35 cellular contexts compared by ENCODE assay signal in the genomic region with DNA sequence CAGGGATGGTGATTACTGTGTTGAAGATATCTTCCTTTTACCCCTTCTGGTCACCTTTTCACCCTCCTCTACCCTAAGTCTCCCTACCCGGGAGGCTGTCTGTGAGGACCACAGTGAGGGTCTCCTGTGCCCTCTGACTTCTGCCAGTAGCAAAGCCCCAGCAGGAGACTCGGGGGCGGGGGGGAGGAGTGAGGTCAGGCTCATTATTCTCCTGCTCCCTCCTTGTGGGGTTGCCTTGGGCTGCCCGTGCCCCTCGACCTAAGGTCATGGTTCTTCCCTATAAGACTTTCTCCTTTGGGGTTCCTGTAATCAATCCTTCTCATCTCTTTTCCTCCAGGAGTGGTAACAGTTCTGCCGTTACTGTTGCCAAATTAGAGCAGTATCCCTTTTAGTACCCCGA.
"Had no signal": no experiment of that assay in that cellular context is flagged by ENCODE, and none has a peak within 500 bp of the region (broad histone marks: within the 10 kb centered on the region; RNA-seq: fewer than 3 reads in every experiment).

No MANE protein-coding gene starts in this region.

- H3K4me3 Mint-ChIP-seq: activated B cell treated with CpG ODN at 0.5 μM for 24 hours; activated CD4-positive, alpha-beta memory T cell treated with anti-CD3 and anti-CD28 coated beads for 36 hours; activated CD4-positive, alpha-beta T cell treated with anti-CD3 and anti-CD28 coated beads, Interleukin-2, amount 10 ng/mL, durations not matched to agents 24 days and 14 days; activated CD8-positive, alpha-beta T cell treated with anti-CD3 and anti-CD28 coated beads for 36 hours; activated naive CD4-positive, alpha-beta T cell treated with anti-CD3 and anti-CD28 coated beads for 36 hours; activated naive CD8-positive, alpha-beta T cell treated with anti-CD3 and anti-CD28 coated beads for 36 hours; activated T-cell treated with anti-CD3 and anti-CD28 coated beads, Interleukin-2, amount 50 U/mL, for 4 hours; activated T-cell treated with anti-CD3 and anti-CD28 coated beads, Interleukin-2, amount 50 U/mL, for 72 hours; activated T-helper 1 cell treated with anti-CD3 and anti-CD28 coated beads, Interleukin-12 subunit alpha, Interleukin-12 subunit beta, Interleukin-2, Interleukin-4 antibody, amounts not matched to agents 30 ng/mL and 10 ng/mL and 1 ng/mL, durations not matched to agents 14 hours and 24 hours and 36 hours; activated T-helper 17 cell treated with anti-CD3 and anti-CD28 coated beads, Interleukin-2, amount 50 U/mL, for 72 hours; brain; T-helper 1 cell treated with Interleukin-12 subunit alpha and Interleukin-12 subunit beta and Interleukin-4 antibody, amounts not matched to agents 30 μg/mL and 1 μg/mL, for 36 hours; T-helper 2 cell treated with Interferon-gamma antibody and Interleukin-4, amounts not matched to agents 5 μg/mL and 100 μg/mL, for 36 hours had no signal

- H3K27ac ChIP-seq: adrenal gland, ascending aorta, VCaP had no signal

- H3K9me3 Mint-ChIP-seq: activated B cell treated with CpG ODN at 0.5 μM for 24 hours; activated CD4-positive, alpha-beta memory T cell treated with anti-CD3 and anti-CD28 coated beads for 36 hours; activated CD4-positive, alpha-beta T cell treated with anti-CD3 and anti-CD28 coated beads, Interleukin-2, amount 10 ng/mL, durations not matched to agents 24 days and 14 days; activated CD8-positive, alpha-beta T cell treated with anti-CD3 and anti-CD28 coated beads for 36 hours; activated naive CD4-positive, alpha-beta T cell treated with anti-CD3 and anti-CD28 coated beads for 36 hours; activated naive CD4-positive, alpha-beta T cell treated with anti-CD3 and anti-CD28 coated beads, Interleukin-2, amount 50 U/mL, for 72 hours; activated naive CD8-positive, alpha-beta T cell treated with anti-CD3 and anti-CD28 coated beads for 36 hours; activated T-cell treated with anti-CD3 and anti-CD28 coated beads, Interleukin-2, amount 50 U/mL, for 4 hours; activated T-helper 1 cell treated with anti-CD3 and anti-CD28 coated beads, Interleukin-12 subunit alpha, Interleukin-12 subunit beta, Interleukin-2, Interleukin-4 antibody, amounts not matched to agents 30 ng/mL and 10 ng/mL and 1 ng/mL, durations not matched to agents 14 hours and 24 hours and 36 hours; activated T-helper 17 cell treated with anti-CD3 and anti-CD28 coated beads, Interleukin-2, amount 50 U/mL, for 72 hours; T-helper 1 cell treated with Interleukin-12 subunit alpha and Interleukin-12 subunit beta and Interleukin-4 antibody, amounts not matched to agents 30 μg/mL and 1 μg/mL, for 36 hours; T-helper 2 cell treated with Interferon-gamma antibody and Interleukin-4, amounts not matched to agents 5 μg/mL and 100 μg/mL, for 36 hours had no signal

- FAIRE-seq: TTC549 had no signal

- H3K4me1 Mint-ChIP-seq: activated B cell treated with CpG ODN at 0.5 μM for 24 hours; activated CD4-positive, alpha-beta T cell treated with anti-CD3 and anti-CD28 coated beads, Interleukin-2, amount 10 ng/mL, durations not matched to agents 24 days and 14 days; activated naive CD8-positive, alpha-beta T cell treated with anti-CD3 and anti-CD28 coated beads for 36 hours; activated T-helper 17 cell treated with anti-CD3 and anti-CD28 coated beads, Interleukin-2, amount 50 U/mL, for 72 hours had no signal

- H3K27me3 ChIP-seq: adrenal gland, ascending aorta had no signal

- H3K4me3 ChIP-seq: adrenal gland, ascending aorta had no signal

- H3K9me3 ChIP-seq: adrenal gland, ascending aorta had no signal

- H3K36me3 Mint-ChIP-seq: activated CD4-positive, alpha-beta memory T cell treated with anti-CD3 and anti-CD28 coated beads for 36 hours; activated naive CD4-positive, alpha-beta T cell treated with anti-CD3 and anti-CD28 coated beads, Interleukin-2, amount 50 U/mL, for 72 hours; activated naive CD8-positive, alpha-beta T cell treated with anti-CD3 and anti-CD28 coated beads for 36 hours; brain had no signal

- H3K27ac Mint-ChIP-seq: activated B cell treated with CpG ODN at 0.5 μM for 24 hours; activated CD4-positive, alpha-beta memory T cell treated with anti-CD3 and anti-CD28 coated beads for 36 hours; activated CD4-positive, alpha-beta T cell treated with anti-CD3 and anti-CD28 coated beads, Interleukin-2, amount 10 ng/mL, durations not matched to agents 24 days and 14 days; activated CD8-positive, alpha-beta T cell treated with anti-CD3 and anti-CD28 coated beads for 36 hours; activated naive CD4-positive, alpha-beta T cell treated with anti-CD3 and anti-CD28 coated beads for 36 hours; activated naive CD4-positive, alpha-beta T cell treated with anti-CD3 and anti-CD28 coated beads, Interleukin-2, amount 50 U/mL, for 72 hours; activated naive CD8-positive, alpha-beta T cell treated with anti-CD3 and anti-CD28 coated beads for 36 hours; activated T-cell treated with anti-CD3 and anti-CD28 coated beads, Interleukin-2, amount 50 U/mL, for 72 hours; activated T-helper 1 cell treated with anti-CD3 and anti-CD28 coated beads, Interleukin-12 subunit alpha, Interleukin-12 subunit beta, Interleukin-2, Interleukin-4 antibody, amounts not matched to agents 30 ng/mL and 10 ng/mL and 1 ng/mL, durations not matched to agents 14 hours and 24 hours and 36 hours; activated T-helper 17 cell treated with anti-CD3 and anti-CD28 coated beads, Interleukin-2, amount 50 U/mL, for 72 hours; T-helper 1 cell treated with Interleukin-12 subunit alpha and Interleukin-12 subunit beta and Interleukin-4 antibody, amounts not matched to agents 30 μg/mL and 1 μg/mL, for 36 hours; T-helper 2 cell treated with Interferon-gamma antibody and Interleukin-4, amounts not matched to agents 5 μg/mL and 100 μg/mL, for 36 hours had no signal

- DNase-seq: activated B cell treated with CpG ODN at 0.5 μM for 24 hours; activated CD4-positive, alpha-beta memory T cell treated with anti-CD3 and anti-CD28 coated beads for 36 hours; activated CD4-positive, alpha-beta T cell treated with anti-CD3 and anti-CD28 coated beads for 4 hours; activated CD4-positive, alpha-beta T cell treated with anti-CD3 and anti-CD28 coated beads, Interleukin-2, amount 10 ng/mL, durations not matched to agents 24 days and 14 days; activated CD4-positive, alpha-beta T cell treated with anti-CD3 and anti-CD28 coated beads, Interleukin-2, amount 50 U/mL, for 1 hour; activated CD4-positive, alpha-beta T cell treated with anti-CD3 and anti-CD28 coated beads, Interleukin-2, amount 50 U/mL, for 4 hours; activated CD4-positive, CD25-positive, alpha-beta regulatory T cell treated with anti-CD3 and anti-CD28 coated beads, Interleukin-2, amount 50 U/mL, for 72 hours; activated CD8-positive, alpha-beta memory T cell treated with anti-CD3 and anti-CD28 coated beads, Interleukin-2, amount 50 U/mL, for 4 hours; activated CD8-positive, alpha-beta T cell treated with anti-CD3 and anti-CD28 coated beads for 36 hours; activated effector memory CD4-positive, alpha-beta T cell treated with anti-CD3 and anti-CD28 coated beads, Interleukin-2, amount 50 U/mL, for 16 hours; activated gamma-delta T cell treated with Interleukin-2 at 50 U/mL for 16 hours; activated naive CD4-positive, alpha-beta T cell; activated naive CD4-positive, alpha-beta T cell treated with anti-CD3 and anti-CD28 coated beads for 36 hours; activated naive CD4-positive, alpha-beta T cell treated with anti-CD3 and anti-CD28 coated beads, Interleukin-2, amount 50 U/mL, for 16 hours; activated naive CD8-positive, alpha-beta T cell treated with anti-CD3 and anti-CD28 coated beads for 36 hours; activated T-cell treated with anti-CD3 and anti-CD28 coated beads for 4 hours; activated T-cell treated with anti-CD3 and anti-CD28 coated beads, Interleukin-2, amount 50 U/mL, for 1 hour; activated T-cell treated with anti-CD3 and anti-CD28 coated beads, Interleukin-2, amount 50 U/mL, for 4 hours; activated T-cell treated with anti-CD3 and anti-CD28 coated beads, Interleukin-2, amount 50 U/mL, for 72 hours; adrenal gland; amniotic stem cell; central memory CD4-positive, alpha-beta T cell; SW 1271; T-helper 1 cell; T-helper 2 cell; T-helper 9 cell had no signal

- H3K36me3 ChIP-seq: adrenal gland, ascending aorta had no signal

- ATAC-seq: activated CD8-positive, alpha-beta T cell treated with anti-CD3 and anti-CD28 coated beads for 36 hours; activated naive CD4-positive, alpha-beta T cell treated with anti-CD3 and anti-CD28 coated beads, Interleukin-2, amount 50 U/mL, for 72 hours; activated T-cell treated with anti-CD3 and anti-CD28 coated beads, Interleukin-2, amount 50 U/mL, for 4 hours; activated T-cell treated with anti-CD3 and anti-CD28 coated beads, Interleukin-2, amount 50 U/mL, for 72 hours; activated T-helper 17 cell treated with anti-CD3 and anti-CD28 coated beads, Interleukin-2, amount 50 U/mL, for 72 hours had no signal

- H3K4me1 ChIP-seq: adrenal gland, ascending aorta had no signal

- H3K27me3 Mint-ChIP-seq: brain had no signal
